9 cellular contexts compared by ENCODE assay signal in the genomic region with DNA sequence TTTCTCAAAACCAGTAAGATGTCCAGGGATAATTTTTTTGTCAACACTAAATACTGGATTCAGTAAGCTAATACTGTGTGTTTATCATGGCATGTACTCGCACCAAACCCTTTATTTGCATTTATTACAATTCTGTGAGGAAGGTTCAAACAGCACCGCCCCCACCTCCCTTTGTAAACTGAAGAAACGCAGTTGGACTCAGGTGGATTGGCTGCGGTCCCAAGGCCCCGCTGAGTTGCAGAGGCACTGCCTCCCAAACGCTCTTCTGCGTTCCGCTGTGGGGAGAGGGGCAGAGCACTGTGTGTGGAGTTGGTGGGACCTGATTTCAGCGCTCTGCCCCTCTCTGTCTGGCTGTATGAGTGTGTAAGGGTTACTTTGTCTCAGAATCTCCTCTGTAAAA. TPM values are rescaled to one million over a fixed set of nuclear protein-coding genes. Genes with fewer than 3 reads are reported as not detected.
DNase-seq lines count a peak whose midpoint lies in the region; ATAC-seq and TF ChIP-seq lines count a peak whose summit lies in the region.
"Had no signal": no experiment of that assay in that cellular context is flagged by ENCODE, and none has a peak within 500 bp of the region (broad histone marks: within the 10 kb centered on the region; RNA-seq: fewer than 3 reads in every experiment).

No MANE protein-coding gene starts in this region.

- no peaks in the 10 kb centered on the region for H3K27me3 ChIP-seq in osteoblast (ENCODE audit: insufficient read depth, low read length)
- H3K27me3 ChIP-seq: neutrophil had no signal

- no peaks in the 10 kb centered on the region for H3K9me3 Mint-ChIP-seq in activated naive CD8-positive, alpha-beta T cell treated with anti-CD3 and anti-CD28 coated beads, Interleukin-2, amount 10 ng/mL, durations not matched to agents 7 days and 5 days

- H3K36me3 ChIP-seq in osteoblast (ENCODE audit: insufficient read depth, low read length): peaks cover 36% of the 10 kb centered on the region

- ATAC-seq in activated naive CD8-positive, alpha-beta T cell treated with anti-CD3 and anti-CD28 coated beads, Interleukin-2, amount 10 ng/mL, durations not matched to agents 7 days and 5 days (ENCODE audit: low read depth): no peak

- peak overlapping the region; percentile 80 for H3K4me3 ChIP-seq in osteoblast (ENCODE audit: insufficient read depth, low read length)

- peaks cover 15% of the 10 kb centered on the region for H3K79me2 ChIP-seq in osteoblast (ENCODE audit: insufficient read depth, low read length)

- H3K36me3 Mint-ChIP-seq in activated naive CD8-positive, alpha-beta T cell treated with anti-CD3 and anti-CD28 coated beads, Interleukin-2, amount 10 ng/mL, durations not matched to agents 7 days and 5 days: peaks cover 19% of the 10 kb centered on the region

- TF ChIP-seq CTCF in osteoblast (IDR thresholded peaks at IDR 0.05; ENCODE audit: extremely low read depth, low read depth, low read length): no peak

- peak overlapping the region; percentile 78 for H3K4me2 ChIP-seq in osteoblast (ENCODE audit: insufficient read depth, low read length)

- peak overlapping the region; percentile 66 for H3K27ac ChIP-seq in osteoblast (ENCODE audit: low read depth, low read length)
- H3K27ac ChIP-seq: neutrophil had no signal

- no peak overlapping the region for H2AFZ ChIP-seq in osteoblast (ENCODE audit: low read length)

- no peaks in the 10 kb centered on the region for H4K20me1 ChIP-seq in osteoblast (ENCODE audit: insufficient read depth, low read length)

- DNase-seq in NCI-H1417 (lab: John Stamatoyannopoulos, UW): peak; percentile 37 to 79 (median 61)
- DNase-seq in NCI-H1417 treated with DMSO at 0.1 percent for 48 hours (lab: John Stamatoyannopoulos, UW): no peak
- DNase-seq in NCI-H1092 treated with DMSO at 0.1 percent for 48 hours (lab: John Stamatoyannopoulos, UW): peak; percentile 35
- no peak for DNase-seq in activated naive CD8-positive, alpha-beta T cell treated with anti-CD3 and anti-CD28 coated beads, Interleukin-2, amount 10 ng/mL, durations not matched to agents 7 days and 5 days
- no peak for DNase-seq in osteoblast (ENCODE audit: insufficient read length, low spot score, missing footprints)
- no peak for DNase-seq in DMS153 treated with DMSO at 0.1 percent for 48 hours (lab: John Stamatoyannopoulos, UW; ENCODE audit: unreplicated experiment)
- no peak for DNase-seq in KG1 (lab: John Stamatoyannopoulos, UW)
- no peak for DNase-seq in NCI-H2107 treated with DMSO at 0.1 percent for 48 hours (lab: John Stamatoyannopoulos, UW; ENCODE audit: unreplicated experiment)

- no peaks in the 10 kb centered on the region for H3K27me3 Mint-ChIP-seq in activated naive CD8-positive, alpha-beta T cell treated with anti-CD3 and anti-CD28 coated beads, Interleukin-2, amount 10 ng/mL, durations not matched to agents 7 days and 5 days

- peak overlapping the region; percentile 94 for H3K27ac Mint-ChIP-seq in activated naive CD8-positive, alpha-beta T cell treated with anti-CD3 and anti-CD28 coated beads, Interleukin-2, amount 10 ng/mL, durations not matched to agents 7 days and 5 days

- peaks cover 27% of the 10 kb centered on the region for H3K4me1 ChIP-seq in osteoblast (ENCODE audit: insufficient read depth, low read length)

- POLR2A ChIA-PET in activated naive CD8-positive, alpha-beta T cell treated with anti-CD3 and anti-CD28 coated beads, Interleukin-2, amount 10 ng/mL, durations not matched to agents 7 days and 5 days (lab: Charles Lee): interaction anchor here (0.6 to 4.9 kb wide), 8 partner anchors 9 to 1588 kb away, joined by 3 to 55 read pairs (median 4); a partner anchor contains a TSS

- H3K4me3 Mint-ChIP-seq in activated naive CD8-positive, alpha-beta T cell treated with anti-CD3 and anti-CD28 coated beads, Interleukin-2, amount 10 ng/mL, durations not matched to agents 7 days and 5 days: peak overlapping the region; percentile 86

- no peaks in the 10 kb centered on the region for H3K9me3 ChIP-seq in osteoblast (ENCODE audit: low read depth, low read length)
- H3K9me3 ChIP-seq: neutrophil had no signal

- peaks cover 12% of the 10 kb centered on the region for H3K4me1 Mint-ChIP-seq in activated naive CD8-positive, alpha-beta T cell treated with anti-CD3 and anti-CD28 coated beads, Interleukin-2, amount 10 ng/mL, durations not matched to agents 7 days and 5 days

RNA-seq across cellular contexts. Expression of a gene that starts 1.2 kb away (rescaled TPM):
- 10 to 100 TPM; 31.5 to 31.6 TPM for total RNA-seq in activated naive CD8-positive, alpha-beta T cell treated with anti-CD3 and anti-CD28 coated beads, Interleukin-2, amount 10 ng/mL, durations not matched to agents 7 days and 5 days
- total RNA-seq in osteoblast: 11.2 TPM in 2 replicates

RNA-seq across cellular contexts. Expression of a gene that starts 20.8 kb away (rescaled TPM):
- 10 to 100 TPM; 77.9 to 78.6 TPM for total RNA-seq in activated naive CD8-positive, alpha-beta T cell treated with anti-CD3 and anti-CD28 coated beads, Interleukin-2, amount 10 ng/mL, durations not matched to agents 7 days and 5 days
- 72.5 and 74.9 TPM in 2 replicates for total RNA-seq in osteoblast

RNA-seq across cellular contexts. Expression of a gene that starts 23.6 kb away (rescaled TPM):
- total RNA-seq in activated naive CD8-positive, alpha-beta T cell treated with anti-CD3 and anti-CD28 coated beads, Interleukin-2, amount 10 ng/mL, durations not matched to agents 7 days and 5 days: 10 to 100 TPM; 28.1 to 29.2 TPM
- total RNA-seq in osteoblast: 8.8 and 11.6 TPM in 2 replicates

RNA-seq across cellular contexts. Expression of a gene that starts 38.4 kb away (rescaled TPM):
- 100 to 1,000 TPM; 132 to 149 TPM for total RNA-seq in activated naive CD8-positive, alpha-beta T cell treated with anti-CD3 and anti-CD28 coated beads, Interleukin-2, amount 10 ng/mL, durations not matched to agents 7 days and 5 days
- 17.1 and 17.7 TPM in 2 replicates for total RNA-seq in osteoblast

RNA-seq across cellular contexts. Expression of a gene that starts 52.8 kb away (rescaled TPM):
- total RNA-seq in activated naive CD8-positive, alpha-beta T cell treated with anti-CD3 and anti-CD28 coated beads, Interleukin-2, amount 10 ng/mL, durations not matched to agents 7 days and 5 days: 100 to 1,000 TPM; 108 to 111 TPM
- total RNA-seq in osteoblast: 15.2 and 20.0 TPM in 2 replicates

Comparison
In these comparisons a context has a peak if more than half of its experiments do, and no peak if none do; other contexts are left out.
1. DNase-seq: peak in NCI-H1417 (3 of 3) and NCI-H1092 treated with DMSO at 0.1 percent for 48 hours (single experiment); none in NCI-H1417 treated with DMSO at 0.1 percent for 48 hours (single experiment), activated naive CD8-positive, alpha-beta T cell treated with anti-CD3 and anti-CD28 coated beads, Interleukin-2, amount 10 ng/mL, durations not matched to agents 7 days and 5 days (single experiment), osteoblast (single experiment), DMS153 treated with DMSO at 0.1 percent for 48 hours (single experiment), KG1 (single experiment) and NCI-H2107 treated with DMSO at 0.1 percent for 48 hours (single experiment).